22 cellular contexts compared by ENCODE assay signal in genomic region chr12:117985182-117985581, GRCh38. TPM values are rescaled to one million over a fixed set of nuclear protein-coding genes. Genes with fewer than 3 reads are reported as not detected.
"Had no signal": no experiment of that assay in that cellular context is flagged by ENCODE, and none has a peak within 500 bp of the region (broad histone marks: within the 10 kb centered on the region; RNA-seq: fewer than 3 reads in every experiment).

No MANE protein-coding gene starts in this region.

- H3K36me3 ChIP-seq: breast epithelium, esophagus muscularis mucosa, heart right ventricle, neural progenitor cell, vagina had no signal

- ATAC-seq: activated T-cell treated with anti-CD3 and anti-CD28 coated beads, Interleukin-2, amount 50 U/mL, for 4 hours; heart right ventricle; naive thymus-derived CD4-positive, alpha-beta T cell; sciatic nerve; stimulated activated naive B cell treated with anti-CD40 and anti-IgM and Interleukin-4, amounts not matched to agents 10 μg/mL and 1 μg/mL and 100 μg/mL, for 72 hours had no signal

- H3K4me3 Mint-ChIP-seq: activated naive CD4-positive, alpha-beta T cell treated with anti-CD3 and anti-CD28 coated beads for 36 hours; activated naive CD8-positive, alpha-beta T cell treated with anti-CD3 and anti-CD28 coated beads, Interleukin-2, amount 10 ng/mL, durations not matched to agents 7 days and 5 days; activated T-cell treated with anti-CD3 and anti-CD28 coated beads, Interleukin-2, amount 50 U/mL, for 4 hours; naive thymus-derived CD4-positive, alpha-beta T cell; neural progenitor cell; stimulated activated naive B cell treated with anti-CD40 and anti-IgM and Interleukin-4, amounts not matched to agents 10 μg/mL and 1 μg/mL and 100 μg/mL, for 72 hours; T-helper 2 cell treated with Interferon-gamma antibody and Interleukin-4, amounts not matched to agents 5 μg/mL and 100 μg/mL, for 36 hours had no signal

- H3K4me3 ChIP-seq: breast epithelium, coronary artery, esophagus muscularis mucosa, heart right ventricle, lung, neural progenitor cell, smooth muscle cell, testis, vagina had no signal

- H3K4me2 ChIP-seq: neural progenitor cell, smooth muscle cell had no signal

- H3K9me3 ChIP-seq: breast epithelium, esophagus muscularis mucosa, testis, vagina had no signal

- H3K27ac ChIP-seq: breast epithelium, coronary artery, esophagus muscularis mucosa, heart right ventricle, neural progenitor cell, testis, vagina had no signal

- H3K27ac Mint-ChIP-seq: activated naive CD4-positive, alpha-beta T cell treated with anti-CD3 and anti-CD28 coated beads for 36 hours; activated naive CD8-positive, alpha-beta T cell treated with anti-CD3 and anti-CD28 coated beads, Interleukin-2, amount 10 ng/mL, durations not matched to agents 7 days and 5 days; naive thymus-derived CD4-positive, alpha-beta T cell; neural progenitor cell; stimulated activated naive B cell treated with anti-CD40 and anti-IgM and Interleukin-4, amounts not matched to agents 10 μg/mL and 1 μg/mL and 100 μg/mL, for 72 hours; T-helper 2 cell treated with Interferon-gamma antibody and Interleukin-4, amounts not matched to agents 5 μg/mL and 100 μg/mL, for 36 hours had no signal

- H3K4me1 Mint-ChIP-seq: activated naive CD8-positive, alpha-beta T cell treated with anti-CD3 and anti-CD28 coated beads, Interleukin-2, amount 10 ng/mL, durations not matched to agents 7 days and 5 days; naive thymus-derived CD4-positive, alpha-beta T cell had no signal

- H3K36me3 Mint-ChIP-seq: activated naive CD8-positive, alpha-beta T cell treated with anti-CD3 and anti-CD28 coated beads, Interleukin-2, amount 10 ng/mL, durations not matched to agents 7 days and 5 days; neural progenitor cell had no signal

- DNase-seq: activated CD8-positive, alpha-beta memory T cell treated with anti-CD3 and anti-CD28 coated beads, Interleukin-2, amount 50 U/mL, for 4 hours; activated naive CD4-positive, alpha-beta T cell treated with anti-CD3 and anti-CD28 coated beads for 36 hours; activated naive CD8-positive, alpha-beta T cell treated with anti-CD3 and anti-CD28 coated beads, Interleukin-2, amount 10 ng/mL, durations not matched to agents 7 days and 5 days; activated T-cell treated with anti-CD3 and anti-CD28 coated beads, Interleukin-2, amount 50 U/mL, for 4 hours; amniotic stem cell; cerebellar nuclear complex; heart right ventricle; kidney; naive thymus-derived CD4-positive, alpha-beta T cell; stimulated activated CD4-positive, alpha-beta T cell treated with anti-CD3 and anti-CD28 coated beads, Interleukin-15, amount 100 ng/mL, for 24 hours; stimulated activated naive B cell treated with anti-CD40 and anti-IgM and Interleukin-4, amounts not matched to agents 10 μg/mL and 1 μg/mL and 100 μg/mL, for 72 hours; testis; trophoblast cell had no signal

- H3K9me3 Mint-ChIP-seq: T-helper 2 cell treated with Interferon-gamma antibody and Interleukin-4, amounts not matched to agents 5 μg/mL and 100 μg/mL, for 36 hours had no signal

- H3K4me1 ChIP-seq: breast epithelium, esophagus muscularis mucosa, heart right ventricle, neural progenitor cell, testis, vagina had no signal

- H3K27me3 ChIP-seq: breast epithelium, neural progenitor cell, testis, vagina had no signal

- H3K9ac ChIP-seq: neural progenitor cell had no signal

RNA-seq across cellular contexts. Expression of gene KSR2, which starts 16.4 kb away (rescaled TPM):
- total RNA-seq: activated naive CD8-positive, alpha-beta T cell treated with anti-CD3 and anti-CD28 coated beads, Interleukin-2, amount 10 ng/mL, durations not matched to agents 7 days and 5 days; sciatic nerve had no signal
